1 cellular context compared by ENCODE assay signal in the genomic region with DNA sequence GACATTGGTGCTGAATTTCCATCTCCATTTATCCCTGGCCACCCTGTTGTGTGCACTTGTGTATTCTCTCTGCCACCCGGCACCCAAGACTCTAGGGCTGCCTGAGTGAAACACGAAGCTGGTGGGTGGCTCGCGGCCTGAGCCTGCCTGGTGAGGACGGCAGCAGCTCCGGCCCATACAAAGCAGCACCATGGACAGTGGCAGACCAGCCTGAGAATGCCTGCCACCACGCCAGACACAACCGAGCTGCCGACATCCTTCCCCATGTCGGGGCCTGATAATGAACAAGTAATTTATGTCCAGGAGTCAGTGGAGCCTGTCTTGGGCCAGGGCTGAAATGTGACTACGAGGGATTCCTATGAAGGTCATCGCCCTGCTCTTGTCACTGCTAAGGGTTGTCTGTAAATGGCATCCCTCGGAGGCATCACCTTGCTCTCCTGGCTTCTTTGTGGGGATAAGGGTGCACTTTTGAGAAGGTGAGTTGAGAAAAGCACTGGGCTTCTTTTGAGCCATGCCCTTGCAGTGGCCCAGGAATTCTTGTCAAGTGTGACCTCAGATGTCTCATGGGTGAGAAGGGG.
TF ChIP-seq lines count a peak whose summit lies in the region.

No MANE protein-coding gene starts in this region.

TF ChIP-seq in HepG2, 621 proteins besides CTCF, POLR2A, EP300 and RAD21 (continued from another document and continues in another):
- TF ChIP-seq, protein P1, sequence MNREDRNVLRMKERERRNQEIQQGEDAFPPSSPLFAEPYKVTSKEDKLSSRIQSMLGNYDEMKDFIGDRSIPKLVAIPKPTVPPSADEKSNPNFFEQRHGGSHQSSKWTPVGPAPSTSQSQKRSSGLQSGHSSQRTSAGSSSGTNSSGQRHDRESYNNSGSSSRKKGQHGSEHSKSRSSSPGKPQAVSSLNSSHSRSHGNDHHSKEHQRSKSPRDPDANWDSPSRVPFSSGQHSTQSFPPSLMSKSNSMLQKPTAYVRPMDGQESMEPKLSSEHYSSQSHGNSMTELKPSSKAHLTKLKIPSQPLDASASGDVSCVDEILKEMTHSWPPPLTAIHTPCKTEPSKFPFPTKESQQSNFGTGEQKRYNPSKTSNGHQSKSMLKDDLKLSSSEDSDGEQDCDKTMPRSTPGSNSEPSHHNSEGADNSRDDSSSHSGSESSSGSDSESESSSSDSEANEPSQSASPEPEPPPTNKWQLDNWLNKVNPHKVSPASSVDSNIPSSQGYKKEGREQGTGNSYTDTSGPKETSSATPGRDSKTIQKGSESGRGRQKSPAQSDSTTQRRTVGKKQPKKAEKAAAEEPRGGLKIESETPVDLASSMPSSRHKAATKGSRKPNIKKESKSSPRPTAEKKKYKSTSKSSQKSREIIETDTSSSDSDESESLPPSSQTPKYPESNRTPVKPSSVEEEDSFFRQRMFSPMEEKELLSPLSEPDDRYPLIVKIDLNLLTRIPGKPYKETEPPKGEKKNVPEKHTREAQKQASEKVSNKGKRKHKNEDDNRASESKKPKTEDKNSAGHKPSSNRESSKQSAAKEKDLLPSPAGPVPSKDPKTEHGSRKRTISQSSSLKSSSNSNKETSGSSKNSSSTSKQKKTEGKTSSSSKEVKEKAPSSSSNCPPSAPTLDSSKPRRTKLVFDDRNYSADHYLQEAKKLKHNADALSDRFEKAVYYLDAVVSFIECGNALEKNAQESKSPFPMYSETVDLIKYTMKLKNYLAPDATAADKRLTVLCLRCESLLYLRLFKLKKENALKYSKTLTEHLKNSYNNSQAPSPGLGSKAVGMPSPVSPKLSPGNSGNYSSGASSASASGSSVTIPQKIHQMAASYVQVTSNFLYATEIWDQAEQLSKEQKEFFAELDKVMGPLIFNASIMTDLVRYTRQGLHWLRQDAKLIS (CRISPR knock-in tag; IDR thresholded peaks at IDR 0.05), result no peak
- TF ChIP-seq ZNF788 (CRISPR knock-in tag; IDR thresholded peaks at IDR 0.05; ENCODE audit: borderline replicate concordance) (no peak), ZNF264 (CRISPR knock-in tag; IDR thresholded peaks at IDR 0.05) (no peak), ZNF816 (CRISPR knock-in tag; IDR thresholded peaks at IDR 0.05; ENCODE audit: borderline replicate concordance) (no peak), BRD4 (CRISPR knock-in tag; IDR thresholded peaks at IDR 0.05) (no peak), RXRB (CRISPR knock-in tag; IDR thresholded peaks at IDR 0.05; ENCODE audit: borderline replicate concordance) (0 out of 2 replicates have a peak, but pooled peaks have one; percentile 40), MIER3 (CRISPR knock-in tag; IDR thresholded peaks at IDR 0.05; ENCODE audit: borderline replicate concordance) (peak; percentile 69; the same call in 1 of the 2 replicates), NONO (IDR thresholded peaks at IDR 0.05) (no peak), NONO (CRISPR knock-in tag; conservative IDR thresholded peaks at IDR 0.05) (no peak), NFIC (IDR thresholded peaks at IDR 0.05; ENCODE audit: low read length) (no peak), ZNF607 (CRISPR knock-in tag; IDR thresholded peaks at IDR 0.05; ENCODE audit: borderline replicate concordance) (0 out of 2 replicates have a peak, but pooled peaks have one; percentile 30), MIER2 (CRISPR knock-in tag; IDR thresholded peaks at IDR 0.05) (peak; percentile 98), ARNTL (CRISPR knock-in tag; IDR thresholded peaks at IDR 0.05) (no peak), ZFAT (CRISPR knock-in tag; conservative IDR thresholded peaks at IDR 0.05) (no peak), MYC (CRISPR knock-in tag; IDR thresholded peaks at IDR 0.05; ENCODE audit: borderline replicate concordance) (no peak), ATM (IDR thresholded peaks at IDR 0.05; ENCODE audit: borderline replicate concordance) (no peak), JUN (CRISPR knock-in tag; IDR thresholded peaks at IDR 0.05) (no peak), NFYC (CRISPR knock-in tag; IDR thresholded peaks at IDR 0.05) (no peak), MED1 (CRISPR knock-in tag; IDR thresholded peaks at IDR 0.05) (no peak), MED13 (CRISPR knock-in tag; IDR thresholded peaks at IDR 0.05) (no peak), FOSL1 (CRISPR knock-in tag; IDR thresholded peaks at IDR 0.05; ENCODE audit: borderline replicate concordance) (no peak), ELF4 (CRISPR knock-in tag; IDR thresholded peaks at IDR 0.05; ENCODE audit: borderline replicate concordance) (no peak), ZNF547 (CRISPR knock-in tag; IDR thresholded peaks at IDR 0.05) (0 out of 2 replicates have a peak, but pooled peaks have one; percentile 45), SRSF1 (optimal IDR thresholded peaks at IDR 0.05; ENCODE audit: low read depth, low read length) (no peak), SATB2 (CRISPR knock-in tag; IDR thresholded peaks at IDR 0.05) (0 out of 2 replicates have a peak, but pooled peaks have one; percentile 53), ZNF260 (CRISPR knock-in tag; IDR thresholded peaks at IDR 0.05; ENCODE audit: borderline replicate concordance, low read depth) (no peak), ZNF326 (CRISPR knock-in tag; IDR thresholded peaks at IDR 0.05; ENCODE audit: borderline replicate concordance) (no peak), SIX4 (CRISPR knock-in tag; IDR thresholded peaks at IDR 0.05) (peak; percentile 50; the same call in 1 of the 2 replicates), ZNF737 (CRISPR knock-in tag; IDR thresholded peaks at IDR 0.05; ENCODE audit: borderline replicate concordance) (no peak), ZFP36L2 (CRISPR knock-in tag; IDR thresholded peaks at IDR 0.05) (no peak), ZNF589 (CRISPR knock-in tag; conservative IDR thresholded peaks at IDR 0.05) (peak; percentile 43; the same call in 1 of the 2 replicates), ZNF335 (CRISPR knock-in tag; IDR thresholded peaks at IDR 0.05) (no peak), MBD4 (IDR thresholded peaks at IDR 0.05; ENCODE audit: borderline replicate concordance, low read length) (no peak), SOX5 (CRISPR knock-in tag; IDR thresholded peaks at IDR 0.05; ENCODE audit: borderline replicate concordance) (peak; percentile 18; the same call in 1 of the 2 replicates), ZBTB38 (CRISPR knock-in tag; IDR thresholded peaks at IDR 0.05) (0 out of 2 replicates have a peak, but pooled peaks have one; percentile 29), DMAP1 (CRISPR knock-in tag; IDR thresholded peaks at IDR 0.05) (no peak)
- TF ChIP-seq, protein P2, sequence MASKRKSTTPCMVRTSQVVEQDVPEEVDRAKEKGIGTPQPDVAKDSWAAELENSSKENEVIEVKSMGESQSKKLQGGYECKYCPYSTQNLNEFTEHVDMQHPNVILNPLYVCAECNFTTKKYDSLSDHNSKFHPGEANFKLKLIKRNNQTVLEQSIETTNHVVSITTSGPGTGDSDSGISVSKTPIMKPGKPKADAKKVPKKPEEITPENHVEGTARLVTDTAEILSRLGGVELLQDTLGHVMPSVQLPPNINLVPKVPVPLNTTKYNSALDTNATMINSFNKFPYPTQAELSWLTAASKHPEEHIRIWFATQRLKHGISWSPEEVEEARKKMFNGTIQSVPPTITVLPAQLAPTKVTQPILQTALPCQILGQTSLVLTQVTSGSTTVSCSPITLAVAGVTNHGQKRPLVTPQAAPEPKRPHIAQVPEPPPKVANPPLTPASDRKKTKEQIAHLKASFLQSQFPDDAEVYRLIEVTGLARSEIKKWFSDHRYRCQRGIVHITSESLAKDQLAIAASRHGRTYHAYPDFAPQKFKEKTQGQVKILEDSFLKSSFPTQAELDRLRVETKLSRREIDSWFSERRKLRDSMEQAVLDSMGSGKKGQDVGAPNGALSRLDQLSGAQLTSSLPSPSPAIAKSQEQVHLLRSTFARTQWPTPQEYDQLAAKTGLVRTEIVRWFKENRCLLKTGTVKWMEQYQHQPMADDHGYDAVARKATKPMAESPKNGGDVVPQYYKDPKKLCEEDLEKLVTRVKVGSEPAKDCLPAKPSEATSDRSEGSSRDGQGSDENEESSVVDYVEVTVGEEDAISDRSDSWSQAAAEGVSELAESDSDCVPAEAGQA (IDR thresholded peaks at IDR 0.05; ENCODE audit: low read depth), result no peak
- TF ChIP-seq, protein P2 (CRISPR knock-in tag; IDR thresholded peaks at IDR 0.05; ENCODE audit: borderline replicate concordance), result no peak
- TF ChIP-seq, protein P3, sequence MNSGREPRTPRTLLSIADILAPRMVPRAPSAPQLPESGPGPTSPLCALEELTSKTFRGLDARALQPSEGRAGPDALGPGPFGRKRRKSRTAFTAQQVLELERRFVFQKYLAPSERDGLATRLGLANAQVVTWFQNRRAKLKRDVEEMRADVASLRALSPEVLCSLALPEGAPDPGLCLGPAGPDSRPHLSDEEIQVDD (CRISPR knock-in tag; IDR thresholded peaks at IDR 0.05; ENCODE audit: borderline replicate concordance), result no peak
- TF ChIP-seq, protein P4, sequence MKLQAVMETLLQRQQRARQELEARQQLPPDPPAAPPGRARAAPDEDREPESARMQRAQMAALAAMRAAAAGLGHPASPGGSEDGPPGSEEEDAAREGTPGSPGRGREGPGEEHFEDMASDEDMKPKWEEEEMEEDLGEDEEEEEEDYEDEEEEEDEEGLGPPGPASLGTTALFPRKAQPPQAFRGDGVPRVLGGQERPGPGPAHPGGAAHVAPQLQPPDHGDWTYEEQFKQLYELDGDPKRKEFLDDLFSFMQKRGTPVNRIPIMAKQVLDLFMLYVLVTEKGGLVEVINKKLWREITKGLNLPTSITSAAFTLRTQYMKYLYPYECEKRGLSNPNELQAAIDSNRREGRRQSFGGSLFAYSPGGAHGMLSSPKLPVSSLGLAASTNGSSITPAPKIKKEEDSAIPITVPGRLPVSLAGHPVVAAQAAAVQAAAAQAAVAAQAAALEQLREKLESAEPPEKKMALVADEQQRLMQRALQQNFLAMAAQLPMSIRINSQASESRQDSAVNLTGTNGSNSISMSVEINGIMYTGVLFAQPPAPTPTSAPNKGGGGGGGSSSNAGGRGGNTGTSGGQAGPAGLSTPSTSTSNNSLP (IDR thresholded peaks at IDR 0.05; ENCODE audit: low read depth, low read length), result no peak
- TF ChIP-seq, protein P5, sequence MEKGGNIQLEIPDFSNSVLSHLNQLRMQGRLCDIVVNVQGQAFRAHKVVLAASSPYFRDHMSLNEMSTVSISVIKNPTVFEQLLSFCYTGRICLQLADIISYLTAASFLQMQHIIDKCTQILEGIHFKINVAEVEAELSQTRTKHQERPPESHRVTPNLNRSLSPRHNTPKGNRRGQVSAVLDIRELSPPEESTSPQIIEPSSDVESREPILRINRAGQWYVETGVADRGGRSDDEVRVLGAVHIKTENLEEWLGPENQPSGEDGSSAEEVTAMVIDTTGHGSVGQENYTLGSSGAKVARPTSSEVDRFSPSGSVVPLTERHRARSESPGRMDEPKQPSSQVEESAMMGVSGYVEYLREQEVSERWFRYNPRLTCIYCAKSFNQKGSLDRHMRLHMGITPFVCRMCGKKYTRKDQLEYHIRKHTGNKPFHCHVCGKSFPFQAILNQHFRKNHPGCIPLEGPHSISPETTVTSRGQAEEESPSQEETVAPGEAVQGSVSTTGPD (CRISPR knock-in tag; IDR thresholded peaks at IDR 0.05), result no peak
- TF ChIP-seq, protein P6, sequence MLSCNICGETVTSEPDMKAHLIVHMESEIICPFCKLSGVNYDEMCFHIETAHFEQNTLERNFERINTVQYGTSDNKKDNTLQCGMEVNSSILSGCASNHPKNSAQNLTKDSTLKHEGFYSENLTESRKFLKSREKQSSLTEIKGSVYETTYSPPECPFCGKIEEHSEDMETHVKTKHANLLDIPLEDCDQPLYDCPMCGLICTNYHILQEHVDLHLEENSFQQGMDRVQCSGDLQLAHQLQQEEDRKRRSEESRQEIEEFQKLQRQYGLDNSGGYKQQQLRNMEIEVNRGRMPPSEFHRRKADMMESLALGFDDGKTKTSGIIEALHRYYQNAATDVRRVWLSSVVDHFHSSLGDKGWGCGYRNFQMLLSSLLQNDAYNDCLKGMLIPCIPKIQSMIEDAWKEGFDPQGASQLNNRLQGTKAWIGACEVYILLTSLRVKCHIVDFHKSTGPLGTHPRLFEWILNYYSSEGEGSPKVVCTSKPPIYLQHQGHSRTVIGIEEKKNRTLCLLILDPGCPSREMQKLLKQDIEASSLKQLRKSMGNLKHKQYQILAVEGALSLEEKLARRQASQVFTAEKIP (CRISPR knock-in tag; IDR thresholded peaks at IDR 0.05; ENCODE audit: borderline replicate concordance), result no peak
- TF ChIP-seq, protein P7, sequence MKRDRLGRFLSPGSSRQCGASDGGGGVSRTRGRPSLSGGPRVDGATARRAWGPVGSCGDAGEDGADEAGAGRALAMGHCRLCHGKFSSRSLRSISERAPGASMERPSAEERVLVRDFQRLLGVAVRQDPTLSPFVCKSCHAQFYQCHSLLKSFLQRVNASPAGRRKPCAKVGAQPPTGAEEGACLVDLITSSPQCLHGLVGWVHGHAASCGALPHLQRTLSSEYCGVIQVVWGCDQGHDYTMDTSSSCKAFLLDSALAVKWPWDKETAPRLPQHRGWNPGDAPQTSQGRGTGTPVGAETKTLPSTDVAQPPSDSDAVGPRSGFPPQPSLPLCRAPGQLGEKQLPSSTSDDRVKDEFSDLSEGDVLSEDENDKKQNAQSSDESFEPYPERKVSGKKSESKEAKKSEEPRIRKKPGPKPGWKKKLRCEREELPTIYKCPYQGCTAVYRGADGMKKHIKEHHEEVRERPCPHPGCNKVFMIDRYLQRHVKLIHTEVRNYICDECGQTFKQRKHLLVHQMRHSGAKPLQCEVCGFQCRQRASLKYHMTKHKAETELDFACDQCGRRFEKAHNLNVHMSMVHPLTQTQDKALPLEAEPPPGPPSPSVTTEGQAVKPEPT (CRISPR knock-in tag; IDR thresholded peaks at IDR 0.05; ENCODE audit: low read depth), result no peak
